9 cellular contexts compared by ENCODE assay signal in the genomic region with DNA sequence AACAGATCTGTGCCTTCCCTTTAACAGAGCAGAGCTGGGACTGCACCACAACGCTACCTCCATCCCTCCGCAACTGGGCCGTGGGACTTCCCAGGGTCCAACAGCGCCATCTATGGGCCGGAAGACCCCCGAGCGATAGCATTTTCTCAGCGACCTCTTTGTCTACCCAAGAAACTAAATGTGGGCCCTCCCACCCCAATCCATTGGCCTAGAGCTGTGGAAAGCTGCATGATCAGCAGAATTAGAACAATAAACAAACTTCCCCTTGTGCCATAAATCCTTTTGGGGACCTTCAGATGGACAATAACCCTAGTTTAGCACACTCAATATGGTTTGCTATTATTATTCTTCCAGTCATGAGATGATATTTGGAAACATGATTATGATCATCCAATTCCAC.
A peak's percentile ranks its signal among the peaks of the same experiment; 100 is the strongest.
DNase-seq lines count a peak whose midpoint lies in the region; ATAC-seq, FAIRE-seq and TF ChIP-seq lines count a peak whose summit lies in the region.
"Had no signal": no experiment of that assay in that cellular context is flagged by ENCODE, and none has a peak within 500 bp of the region (broad histone marks: within the 10 kb centered on the region; RNA-seq: fewer than 3 reads in every experiment).

No MANE protein-coding gene starts in this region.

- peaks cover 5% of the 10 kb centered on the region for H3K4me1 Mint-ChIP-seq in activated T-helper 1 cell treated with anti-CD3 and anti-CD28 coated beads, Interleukin-12 subunit alpha, Interleukin-12 subunit beta, Interleukin-2, Interleukin-4 antibody, amounts not matched to agents 30 ng/mL and 10 ng/mL and 1 ng/mL, durations not matched to agents 14 hours and 24 hours and 36 hours (ENCODE audit: low read depth)

- peak; percentile 98 for ATAC-seq in HCT116

- no peak overlapping the region for H3K9ac ChIP-seq in HCT116 (ENCODE audit: low read length)
- H3K9ac ChIP-seq in keratinocyte (ENCODE audit: control insufficient read depth, extremely low read depth, insufficient read depth, low read length), result no peak overlapping the region

- peak overlapping the region; percentile 64 for H2AFZ ChIP-seq in HCT116 (ENCODE audit: low read depth, low read length, poor library complexity, severe bottlenecking)
- H2AFZ ChIP-seq in keratinocyte (ENCODE audit: control insufficient read depth, low read length), result no peak overlapping the region

- no peaks in the 10 kb centered on the region for H3K36me3 ChIP-seq in HCT116 (ENCODE audit: control insufficient read depth in 1 of 2, insufficient read depth in 2 of 2, low read length in 2 of 2)
- H3K36me3 ChIP-seq in keratinocyte (ENCODE audit: control insufficient read depth in 2 of 2, extremely low read depth in 1 of 2, insufficient read depth in 2 of 2, low read length in 2 of 2), result no peaks in the 10 kb centered on the region

- RAD21 ChIA-PET in HCT116 (lab: Charles Lee; ENCODE audit: low non-redundant PET in 1 of 2, low total read pairs in 2 of 2, uncharacterized antibody in 2 of 2, unreplicated experiment in 2 of 2), result no interaction called here

- H3K4me2 ChIP-seq in HCT116 (ENCODE audit: low read length) (no peak overlapping the region), keratinocyte (ENCODE audit: control insufficient read depth, extremely low read depth, insufficient read depth, low read depth, low read length) (no peak overlapping the region)

- intact Hi-C loops in HCT116 (cut with micrococcal nuclease), result no loop called here
- intact Hi-C loops in activated T-helper 1 cell treated with anti-CD3 and anti-CD28 coated beads, Interleukin-12 subunit alpha, Interleukin-12 subunit beta, Interleukin-2, Interleukin-4 antibody, amounts not matched to agents 30 ng/mL and 10 ng/mL and 1 ng/mL, durations not matched to agents 14 hours and 24 hours and 36 hours (cut with micrococcal nuclease), result no loop called here

- H3K27ac Mint-ChIP-seq in activated T-helper 1 cell treated with anti-CD3 and anti-CD28 coated beads, Interleukin-12 subunit alpha, Interleukin-12 subunit beta, Interleukin-2, Interleukin-4 antibody, amounts not matched to agents 30 ng/mL and 10 ng/mL and 1 ng/mL, durations not matched to agents 14 hours and 24 hours and 36 hours, result no peak overlapping the region

- H3K27me3 ChIP-seq in HCT116 (ENCODE audit: insufficient read depth, low read length), result peaks cover 5% of the 10 kb centered on the region
- no peaks in the 10 kb centered on the region for H3K27me3 ChIP-seq in keratinocyte (ENCODE audit: control insufficient read depth, extremely low read depth, insufficient read depth, low read length)

- dilution Hi-C loops in keratinocyte (cut with MboI; ENCODE audit: extremely low pct_ligation_motif_present, low sequenced_read_pairs), result no loop called here

- H3K9me2 ChIP-seq in HCT116 (ENCODE audit: insufficient read depth), result no peaks in the 10 kb centered on the region

- no peaks in the 10 kb centered on the region for H3K36me3 Mint-ChIP-seq in activated T-helper 1 cell treated with anti-CD3 and anti-CD28 coated beads, Interleukin-12 subunit alpha, Interleukin-12 subunit beta, Interleukin-2, Interleukin-4 antibody, amounts not matched to agents 30 ng/mL and 10 ng/mL and 1 ng/mL, durations not matched to agents 14 hours and 24 hours and 36 hours (ENCODE audit: low read depth)

- TF ChIP-seq RAD21 in HCT116 (IDR thresholded peaks at IDR 0.05; ENCODE audit: low read depth), result peak; percentile 53

- H3K27ac ChIP-seq in HCT116 (ENCODE audit: low read depth, low read length), result no peak overlapping the region
- H3K27ac ChIP-seq in keratinocyte (ENCODE audit: control insufficient read depth, insufficient read depth, low read length), result no peak overlapping the region
- H3K27ac ChIP-seq: skin epidermis had no signal

- H3K9me3 ChIP-seq in HCT116 (ENCODE audit: control insufficient read depth in 1 of 2, insufficient read depth in 1 of 2, low read depth in 1 of 2, low read length in 2 of 2) (no peaks in the 10 kb centered on the region), keratinocyte (ENCODE audit: control insufficient read depth, low read depth, low read length) (no peaks in the 10 kb centered on the region)

- CTCF ChIA-PET in HCT116 (lab: Charles Lee), result interaction anchor here (0.6 to 1.4 kb wide), 6 partner anchors 11 to 116 kb away, joined by 3 to 10 read pairs (median 4); no protein-coding TSS in a partner anchor

- no peaks in the 10 kb centered on the region for H3K9me3 Mint-ChIP-seq in activated T-helper 1 cell treated with anti-CD3 and anti-CD28 coated beads, Interleukin-12 subunit alpha, Interleukin-12 subunit beta, Interleukin-2, Interleukin-4 antibody, amounts not matched to agents 30 ng/mL and 10 ng/mL and 1 ng/mL, durations not matched to agents 14 hours and 24 hours and 36 hours

- TF ChIP-seq CTCF in HCT116 (IDR thresholded peaks at IDR 0.05 in 2 of 3, conservative IDR thresholded peaks at IDR 0.05 in 1 of 3; ENCODE audit: borderline replicate concordance in 1 of 3, insufficient read depth in 1 of 3, low read depth in 2 of 3, low read length in 2 of 3) (peak; percentile 52 to 93 (median 89); a peak in 5 of 6 replicates), keratinocyte (optimal IDR thresholded peaks at IDR 0.05 in 1 of 3, IDR thresholded peaks at IDR 0.05 in 1 of 3, conservative IDR thresholded peaks at IDR 0.05 in 1 of 3; ENCODE audit: extremely low read depth in 1 of 3, insufficient read depth in 2 of 3, low read length in 3 of 3) (peak in 2 of 3 experiments; percentile 20 to 35)

- no peak for TF ChIP-seq POLR2A in HCT116 (IDR thresholded peaks at IDR 0.05; ENCODE audit: borderline replicate concordance, extremely low read depth, insufficient read depth, insufficient read length)

- H4K20me1 ChIP-seq in HCT116 (ENCODE audit: insufficient read depth) (no peaks in the 10 kb centered on the region), keratinocyte (ENCODE audit: control insufficient read depth, extremely low read depth, insufficient read depth, low read length) (no peaks in the 10 kb centered on the region)

- H3K79me2 ChIP-seq in HCT116 (ENCODE audit: insufficient read depth, low read length) (no peaks in the 10 kb centered on the region), keratinocyte (ENCODE audit: control insufficient read depth, insufficient read depth, low read length) (no peaks in the 10 kb centered on the region)

- H3K4me3 Mint-ChIP-seq in activated T-helper 1 cell treated with anti-CD3 and anti-CD28 coated beads, Interleukin-12 subunit alpha, Interleukin-12 subunit beta, Interleukin-2, Interleukin-4 antibody, amounts not matched to agents 30 ng/mL and 10 ng/mL and 1 ng/mL, durations not matched to agents 14 hours and 24 hours and 36 hours, result no peak overlapping the region

- H3K27me3 Mint-ChIP-seq in activated T-helper 1 cell treated with anti-CD3 and anti-CD28 coated beads, Interleukin-12 subunit alpha, Interleukin-12 subunit beta, Interleukin-2, Interleukin-4 antibody, amounts not matched to agents 30 ng/mL and 10 ng/mL and 1 ng/mL, durations not matched to agents 14 hours and 24 hours and 36 hours (ENCODE audit: insufficient read depth), result peaks cover 3% of the 10 kb centered on the region

- FAIRE-seq in keratinocyte (lab: Jason Lieb, UNC), result no peak

- H3K4me1 ChIP-seq in HCT116 (ENCODE audit: control insufficient read depth in 1 of 2, insufficient read depth in 2 of 2, low read length in 2 of 2), result no peaks in the 10 kb centered on the region
- H3K4me1 ChIP-seq in keratinocyte (ENCODE audit: control insufficient read depth, extremely low read depth, insufficient read depth, low read length), result no peaks in the 10 kb centered on the region

- peak; percentile 8 to 20 for DNase-seq in NCI-H2081 (lab: John Stamatoyannopoulos, UW)
- no peak for DNase-seq in NCI-H2081 treated with DMSO at 0.1 percent for 48 hours (lab: John Stamatoyannopoulos, UW)
- peak; percentile 72 for DNase-seq in HCT116 (ENCODE audit: low read depth, low spot score)
- peak; percentile 48 to 70 for DNase-seq in NCI-H526 (lab: John Stamatoyannopoulos, UW)
- DNase-seq in activated T-helper 1 cell treated with anti-CD3 and anti-CD28 coated beads, Interleukin-12 subunit alpha, Interleukin-12 subunit beta, Interleukin-2, Interleukin-4 antibody, amounts not matched to agents 30 ng/mL and 10 ng/mL and 1 ng/mL, durations not matched to agents 14 hours and 24 hours and 36 hours (ENCODE audit: low spot score), result peak; percentile 5
- DNase-seq in keratinocyte (ENCODE audit: low read depth, low spot score), result no peak
- no peak for DNase-seq in DMS79 (lab: John Stamatoyannopoulos, UW)
- no peak for DNase-seq in SIG-M5 treated with dmso at 0.1 percent for 504 hours (lab: John Stamatoyannopoulos, UW; ENCODE audit: unreplicated experiment)

- BruUV-seq in HCT116 (replicated peaks; lab: Mats Ljungman, UMichigan), result no TSS peak

- POLR2A ChIA-PET in HCT116 (lab: Charles Lee), result no interaction called here

- H3K4me3 ChIP-seq in HCT116 (replicated peaks in 1 of 2; ENCODE audit: low read depth in 1 of 2, low read length in 2 of 2) (no peak overlapping the region), keratinocyte (ENCODE audit: control insufficient read depth in 2 of 3, extremely low read depth in 1 of 3, insufficient read depth in 2 of 3, low read depth in 1 of 3, low read length in 3 of 3) (no peak overlapping the region)
- H3K4me3 ChIP-seq: skin epidermis had no signal

- H3K9me1 ChIP-seq in keratinocyte (ENCODE audit: control insufficient read depth, extremely low read depth, insufficient read depth, low read length), result no peaks in the 10 kb centered on the region

TF ChIP-seq in HCT116, 20 proteins besides CTCF, POLR2A, EP300 and RAD21:
- TF ChIP-seq FOSL1 (IDR thresholded peaks at IDR 0.05; ENCODE audit: low read depth) (no peak), POLR2AphosphoS5 (IDR thresholded peaks at IDR 0.05; ENCODE audit: low read depth, low read length) (no peak), SP1 (IDR thresholded peaks at IDR 0.05; ENCODE audit: low read depth) (no peak), TCF7L2 (IDR thresholded peaks at IDR 0.05; ENCODE audit: borderline replicate concordance, extremely low read depth, insufficient read depth, insufficient read length) (no peak), ELF1 (IDR thresholded peaks at IDR 0.05; ENCODE audit: borderline replicate concordance, low read depth) (no peak), JUND (IDR thresholded peaks at IDR 0.05) (no peak), SRF (IDR thresholded peaks at IDR 0.05; ENCODE audit: low read depth) (no peak), YY1 (IDR thresholded peaks at IDR 0.05; ENCODE audit: extremely low read depth, insufficient replicate concordance, low read depth, low read length) (no peak)
- TF ChIP-seq, protein P1, sequence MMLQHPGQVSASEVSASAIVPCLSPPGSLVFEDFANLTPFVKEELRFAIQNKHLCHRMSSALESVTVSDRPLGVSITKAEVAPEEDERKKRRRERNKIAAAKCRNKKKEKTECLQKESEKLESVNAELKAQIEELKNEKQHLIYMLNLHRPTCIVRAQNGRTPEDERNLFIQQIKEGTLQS (IDR thresholded peaks at IDR 0.05), result no peak
- TF ChIP-seq, protein P2, sequence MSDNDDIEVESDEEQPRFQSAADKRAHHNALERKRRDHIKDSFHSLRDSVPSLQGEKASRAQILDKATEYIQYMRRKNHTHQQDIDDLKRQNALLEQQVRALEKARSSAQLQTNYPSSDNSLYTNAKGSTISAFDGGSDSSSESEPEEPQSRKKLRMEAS (IDR thresholded peaks at IDR 0.05), result no peak

Comparison
In these comparisons a context has a peak if more than half of its experiments do, and no peak if none do; other contexts are left out.
1. DNase-seq: peak in NCI-H2081 (2 of 2), HCT116 (single experiment), NCI-H526 (2 of 2) and activated T-helper 1 cell treated with anti-CD3 and anti-CD28 coated beads, Interleukin-12 subunit alpha, Interleukin-12 subunit beta, Interleukin-2, Interleukin-4 antibody, amounts not matched to agents 30 ng/mL and 10 ng/mL and 1 ng/mL, durations not matched to agents 14 hours and 24 hours and 36 hours (single experiment); none in NCI-H2081 treated with DMSO at 0.1 percent for 48 hours (single experiment), keratinocyte (single experiment), DMS79 (single experiment) and SIG-M5 treated with dmso at 0.1 percent for 504 hours (single experiment).